1 cellular context compared by ENCODE assay signal in genomic region chr2:74715071-74715791, GRCh38.
A peak's percentile ranks its signal among the peaks of the same experiment; 100 is the strongest.
TF ChIP-seq lines count a peak whose summit lies in the region.

No MANE protein-coding gene starts in this region.

TF ChIP-seq in HepG2, 621 proteins besides CTCF, POLR2A, EP300 and RAD21 (continued from another document and continues in another):
- TF ChIP-seq ZNF335 (CRISPR knock-in tag; IDR thresholded peaks at IDR 0.05) (peak; percentile 76; the same call in 1 of the 2 replicates), STAT5B (CRISPR knock-in tag; IDR thresholded peaks at IDR 0.05) (no peak), TFE3 (CRISPR knock-in tag; IDR thresholded peaks at IDR 0.05) (peak; percentile 30; the same call in 1 of the 2 replicates), KAT8 (CRISPR knock-in tag; IDR thresholded peaks at IDR 0.05) (peak; percentile 80; the same call in 1 of the 2 replicates), DNMT1 (CRISPR knock-in tag; IDR thresholded peaks at IDR 0.05) (peak; percentile 99), NAIF1 (CRISPR knock-in tag; IDR thresholded peaks at IDR 0.05; ENCODE audit: borderline replicate concordance) (peak; percentile 80; the same call in 1 of the 2 replicates), ZNF274 (CRISPR knock-in tag; IDR thresholded peaks at IDR 0.05) (peak; percentile 64; the same call in 1 of the 2 replicates), ZSCAN20 (CRISPR knock-in tag; IDR thresholded peaks at IDR 0.05; ENCODE audit: borderline replicate concordance) (peak; percentile 87; the same call in 1 of the 2 replicates), TBL1XR1 (IDR thresholded peaks at IDR 0.05; ENCODE audit: borderline replicate concordance, low read length, partially characterized antibody) (peak; percentile 33), ZBTB38 (CRISPR knock-in tag; IDR thresholded peaks at IDR 0.05) (peak; percentile 44; the same call in 1 of the 2 replicates), RELA (CRISPR knock-in tag; IDR thresholded peaks at IDR 0.05) (no peak), ZFP90 (CRISPR knock-in tag; IDR thresholded peaks at IDR 0.05; ENCODE audit: borderline replicate concordance) (peak; percentile 89; the same call in 1 of the 2 replicates), SRSF4 (IDR thresholded peaks at IDR 0.05; ENCODE audit: low read depth, low read length, poor library complexity, severe bottlenecking) (no peak), ZNF646 (CRISPR knock-in tag; IDR thresholded peaks at IDR 0.05) (no peak), TCF12 (IDR thresholded peaks at IDR 0.05) (no peak), TCF12 (CRISPR knock-in tag; IDR thresholded peaks at IDR 0.05) (0 out of 2 replicates have a peak, but pooled peaks have one; percentile 67), KLF12 (CRISPR knock-in tag; IDR thresholded peaks at IDR 0.05; ENCODE audit: borderline replicate concordance) (0 out of 2 replicates have a peak, but pooled peaks have one; percentile 13), USF2 (IDR thresholded peaks at IDR 0.05; ENCODE audit: low read depth, low read length) (no peak), USF2 (CRISPR knock-in tag; IDR thresholded peaks at IDR 0.05; ENCODE audit: borderline replicate concordance) (no peak), MIER2 (CRISPR knock-in tag; IDR thresholded peaks at IDR 0.05) (no peak; the same call in 1 of the 2 replicates), ISL2 (CRISPR knock-in tag; IDR thresholded peaks at IDR 0.05) (peak; percentile 53), YEATS4 (CRISPR knock-in tag; IDR thresholded peaks at IDR 0.05; ENCODE audit: borderline replicate concordance) (peak; percentile 84), SMC3 (IDR thresholded peaks at IDR 0.05; ENCODE audit: low read length) (peak; percentile 90), AHR (CRISPR knock-in tag; IDR thresholded peaks at IDR 0.05) (no peak; the same call in 1 of the 2 replicates), AKNA (CRISPR knock-in tag; IDR thresholded peaks at IDR 0.05; ENCODE audit: borderline replicate concordance) (no peak), SOX5 (CRISPR knock-in tag; IDR thresholded peaks at IDR 0.05; ENCODE audit: borderline replicate concordance) (peak; percentile 33; the same call in 1 of the 2 replicates), ZNF83 (CRISPR knock-in tag; IDR thresholded peaks at IDR 0.05; ENCODE audit: borderline replicate concordance) (peak; percentile 72; the same call in 1 of the 2 replicates), HNRNPL (IDR thresholded peaks at IDR 0.05; ENCODE audit: low read depth, low read length) (no peak), CEBPG (CRISPR knock-in tag; IDR thresholded peaks at IDR 0.05) (0 out of 2 replicates have a peak, but pooled peaks have one; percentile 8), ZNF451 (CRISPR knock-in tag; IDR thresholded peaks at IDR 0.05) (0 out of 2 replicates have a peak, but pooled peaks have one; percentile 33), ZNF275 (CRISPR knock-in tag; IDR thresholded peaks at IDR 0.05; ENCODE audit: borderline replicate concordance) (peak; percentile 37; the same call in 1 of the 2 replicates), MED1 (CRISPR knock-in tag; IDR thresholded peaks at IDR 0.05) (peak; percentile 73), GZF1 (CRISPR knock-in tag; IDR thresholded peaks at IDR 0.05) (peak; percentile 71; the same call in 1 of the 2 replicates), HNF1A (IDR thresholded peaks at IDR 0.05; ENCODE audit: low read depth) (no peak), HNF1A (CRISPR knock-in tag; IDR thresholded peaks at IDR 0.05; ENCODE audit: borderline replicate concordance) (peak; percentile 63; the same call in 1 of the 2 replicates), ZBTB44 (CRISPR knock-in tag; IDR thresholded peaks at IDR 0.05) (no peak)
